ENCODE assay signal across 8 cellular contexts in the genomic region with DNA sequence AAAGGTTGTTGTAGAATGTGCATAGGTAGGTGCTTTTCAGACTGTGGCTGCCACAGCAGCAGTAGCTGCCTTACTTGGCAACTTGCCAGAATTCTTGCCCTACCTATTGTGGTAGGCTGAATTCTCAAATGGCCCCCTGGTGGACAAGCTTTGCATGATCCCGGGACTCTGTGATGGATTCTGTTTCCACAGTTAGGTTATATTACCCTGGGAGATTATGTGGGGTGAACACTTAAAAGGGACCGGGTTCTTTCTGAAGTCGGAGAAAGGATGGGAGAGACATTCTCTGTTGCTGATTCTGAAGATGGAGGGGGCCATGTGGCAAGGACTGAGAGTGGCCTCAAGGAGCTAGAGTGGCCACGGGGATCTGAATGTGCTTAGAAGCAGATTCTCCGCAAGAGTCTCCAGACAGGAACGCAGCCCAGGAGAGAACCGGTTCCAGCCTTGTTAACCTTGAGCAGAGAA. TPM values are rescaled to one million over a fixed set of nuclear protein-coding genes. Genes with fewer than 3 reads are reported as not detected.
DNase-seq lines count a peak whose midpoint lies in the region; ATAC-seq and TF ChIP-seq lines count a peak whose summit lies in the region.

No MANE protein-coding gene starts in this region.

- H3K27ac ChIP-seq in WERI-Rb-1 = no peak overlapping the region

- H3K4me1 Mint-ChIP-seq in natural killer cell treated with Interleukin-12 subunit alpha and Interleukin-12 subunit beta and Interleukin-15 and Interleukin-18, amount 100 ng/mL, for 72 hours (ENCODE audit: low read depth in 2 of 2) = peaks cover 31 to 33% of the 10 kb centered on the region in 2 donors

- peak; percentile 64 for TF ChIP-seq CTCF in WERI-Rb-1 (IDR thresholded peaks at IDR 0.05; ENCODE audit: low read depth, low read length)

- no peak overlapping the region for H3K4me3 ChIP-seq in WERI-Rb-1 (ENCODE audit: low read depth, low read length)

- peak overlapping the region; percentile 59 to 92 for H3K27ac Mint-ChIP-seq in natural killer cell treated with Interleukin-12 subunit alpha and Interleukin-12 subunit beta and Interleukin-15 and Interleukin-18, amount 100 ng/mL, for 72 hours

- no peak for TF ChIP-seq POLR2A in erythroblast (IDR thresholded peaks at IDR 0.05; ENCODE audit: low read length)

- no peaks in the 10 kb centered on the region for H3K36me3 Mint-ChIP-seq in natural killer cell treated with Interleukin-12 subunit alpha and Interleukin-12 subunit beta and Interleukin-15 and Interleukin-18, amount 100 ng/mL, for 72 hours

- H3K27me3 Mint-ChIP-seq in natural killer cell treated with Interleukin-12 subunit alpha and Interleukin-12 subunit beta and Interleukin-15 and Interleukin-18, amount 100 ng/mL, for 72 hours = no peaks in the 10 kb centered on the region

- no peaks in the 10 kb centered on the region for H3K27me3 ChIP-seq in WERI-Rb-1 (ENCODE audit: insufficient read depth, low read depth, severe bottlenecking)

- H3K9me3 Mint-ChIP-seq in natural killer cell treated with Interleukin-12 subunit alpha and Interleukin-12 subunit beta and Interleukin-15 and Interleukin-18, amount 100 ng/mL, for 72 hours = no peaks in the 10 kb centered on the region

- no peaks in the 10 kb centered on the region for H3K36me3 ChIP-seq in WERI-Rb-1

- H3K4me3 Mint-ChIP-seq in natural killer cell treated with Interleukin-12 subunit alpha and Interleukin-12 subunit beta and Interleukin-15 and Interleukin-18, amount 100 ng/mL, for 72 hours = peak overlapping the region; percentile 54

- no peak for ATAC-seq in natural killer cell treated with Interleukin-12 subunit alpha and Interleukin-12 subunit beta and Interleukin-15 and Interleukin-18, amount 100 ng/mL, for 72 hours
- ATAC-seq in HG02610 (IDR thresholded peaks at IDR 0.05; ENCODE audit: unreplicated experiment) = no peak

- DNase-seq in activated effector memory CD4-positive, alpha-beta T cell treated with anti-CD3 and anti-CD28 coated beads, Interleukin-2, amount 50 U/mL, for 16 hours = peak; percentile 73
- DNase-seq in activated effector memory CD4-positive, alpha-beta T cell treated with Interleukin-2 at 50 U/mL for 16 hours = no peak
- DNase-seq in NCI-H1694 treated with DMSO at 0.1 percent for 48 hours (lab: John Stamatoyannopoulos, UW) (peak; percentile 32), WERI-Rb-1 (peak; percentile 82), erythroblast (lab: John Stamatoyannopoulos, UW) (peak; percentile 69 to 70), GOT3 (lab: John Stamatoyannopoulos, UW) (no peak)
- no peak for DNase-seq in natural killer cell treated with Interleukin-12 subunit alpha and Interleukin-12 subunit beta and Interleukin-15 and Interleukin-18, amount 100 ng/mL, for 72 hours (ENCODE audit: low spot score)

- peaks cover 8% of the 10 kb centered on the region for H3K9me3 ChIP-seq in WERI-Rb-1 (ENCODE audit: severe bottlenecking)

RNA-seq across cellular contexts. Expression of a gene that starts 32.1 kb away (rescaled TPM):
- 1 to 10 TPM; 1.2 to 4.7 TPM for total RNA-seq in natural killer cell treated with Interleukin-12 subunit alpha and Interleukin-12 subunit beta and Interleukin-15 and Interleukin-18, amount 100 ng/mL, for 72 hours

Comparison
In these comparisons a context has a peak if more than half of its experiments do, and no peak if none do; other contexts are left out.
1. DNase-seq: peak in activated effector memory CD4-positive, alpha-beta T cell treated with anti-CD3 and anti-CD28 coated beads, Interleukin-2, amount 50 U/mL, for 16 hours (single experiment), NCI-H1694 treated with DMSO at 0.1 percent for 48 hours (single experiment), WERI-Rb-1 (single experiment) and erythroblast (2 of 2); none in activated effector memory CD4-positive, alpha-beta T cell treated with Interleukin-2 at 50 U/mL for 16 hours (single experiment), natural killer cell treated with Interleukin-12 subunit alpha and Interleukin-12 subunit beta and Interleukin-15 and Interleukin-18, amount 100 ng/mL, for 72 hours (single experiment) and GOT3 (single experiment).